ENCODE assay signal across 8 cellular contexts in genomic region chr1:154955718-154956513, GRCh38. TPM values are rescaled to one million over a fixed set of nuclear protein-coding genes. Genes with fewer than 3 reads are reported as not detected.
DNase-seq lines count a peak whose midpoint lies in the region; ATAC-seq and TF ChIP-seq lines count a peak whose summit lies in the region.

A gene with protein sequence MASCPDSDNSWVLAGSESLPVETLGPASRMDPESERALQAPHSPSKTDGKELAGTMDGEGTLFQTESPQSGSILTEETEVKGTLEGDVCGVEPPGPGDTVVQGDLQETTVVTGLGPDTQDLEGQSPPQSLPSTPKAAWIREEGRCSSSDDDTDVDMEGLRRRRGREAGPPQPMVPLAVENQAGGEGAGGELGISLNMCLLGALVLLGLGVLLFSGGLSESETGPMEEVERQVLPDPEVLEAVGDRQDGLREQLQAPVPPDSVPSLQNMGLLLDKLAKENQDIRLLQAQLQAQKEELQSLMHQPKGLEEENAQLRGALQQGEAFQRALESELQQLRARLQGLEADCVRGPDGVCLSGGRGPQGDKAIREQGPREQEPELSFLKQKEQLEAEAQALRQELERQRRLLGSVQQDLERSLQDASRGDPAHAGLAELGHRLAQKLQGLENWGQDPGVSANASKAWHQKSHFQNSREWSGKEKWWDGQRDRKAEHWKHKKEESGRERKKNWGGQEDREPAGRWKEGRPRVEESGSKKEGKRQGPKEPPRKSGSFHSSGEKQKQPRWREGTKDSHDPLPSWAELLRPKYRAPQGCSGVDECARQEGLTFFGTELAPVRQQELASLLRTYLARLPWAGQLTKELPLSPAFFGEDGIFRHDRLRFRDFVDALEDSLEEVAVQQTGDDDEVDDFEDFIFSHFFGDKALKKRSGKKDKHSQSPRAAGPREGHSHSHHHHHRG (minus strand): TSS chr1:154956099. CDS start chr1:154953721, 2,378 bp downstream.

- TF ChIP-seq CTCF in smooth muscle cell (IDR thresholded peaks at IDR 0.05; ENCODE audit: borderline replicate concordance, insufficient read depth, poor library complexity, severe bottlenecking) = peak; percentile 25

- peaks cover 24% of the 10 kb centered on the region for H3K79me2 ChIP-seq in smooth muscle cell (ENCODE audit: low read depth)

- no peaks in the 10 kb centered on the region for H3K36me3 ChIP-seq in smooth muscle cell (ENCODE audit: low read depth)

- ATAC-seq in GM18873 (IDR thresholded peaks at IDR 0.05; ENCODE audit: low FRiP score, unreplicated experiment) (peak; percentile 9), HG03439 (IDR thresholded peaks at IDR 0.05; ENCODE audit: unreplicated experiment) (peak; percentile 57)
- ATAC-seq in activated CD4-positive, CD25-positive, alpha-beta regulatory T cell treated with anti-CD3 and anti-CD28 coated beads, Interleukin-2, amount 50 U/mL, for 24 hours = peak; percentile 61 to 68

- H3K4me2 ChIP-seq in smooth muscle cell = peak within 1 kb of the TSS; percentile 89

- H3K9me3 ChIP-seq in smooth muscle cell (replicated peaks; ENCODE audit: low read depth) = no peaks in the 10 kb centered on the region

- H3K4me1 ChIP-seq in smooth muscle cell (ENCODE audit: low read depth) = peaks cover 23% of the 10 kb centered on the region

- WGBS in smooth muscle cell (ENCODE audit: low lambda C conversion rate) = under 1% methylated on average over 18 of the region's 18 CpGs

- peak within 1 kb of the TSS; percentile 81 for H3K9ac ChIP-seq in smooth muscle cell (ENCODE audit: low read depth)

- H3K27me3 ChIP-seq in smooth muscle cell (ENCODE audit: low read depth) = no peaks in the 10 kb centered on the region

- no peak within 1 kb of the TSS for H2AFZ ChIP-seq in smooth muscle cell (ENCODE audit: low read depth)

- H4K20me1 ChIP-seq in smooth muscle cell (ENCODE audit: low read depth) = peaks cover 26% of the 10 kb centered on the region

- H3K4me3 ChIP-seq in smooth muscle cell = peak within 1 kb of the TSS; percentile 55

- in situ Hi-C loops in ACHN (cut with HindIII; ENCODE audit: low pct_ligation_motif_present, low pct_unique_long_range_greater_than_20kb, low sequenced_read_pairs) = no loop called here

- peak within 1 kb of the TSS; percentile 91 for H3K27ac ChIP-seq in smooth muscle cell (ENCODE audit: low read depth)

- H3F3A ChIP-seq in smooth muscle cell (ENCODE audit: low read depth) = no peaks in the 10 kb centered on the region

- DNase-seq in ACHN (peak; percentile 93), NCI-H460 (ENCODE audit: extremely low read depth, low read depth) (peak; percentile 94), cerebellar cortex (ENCODE audit: low spot score) (peak; percentile 96), iris pigment epithelial cell (ENCODE audit: low read depth) (peak; percentile 87), smooth muscle cell (lab: John Stamatoyannopoulos, UW; ENCODE audit: unreplicated experiment) (peak; percentile 23)

RNA-seq across cellular contexts. Expression of the gene that starts here (rescaled TPM):
- 24.7 and 25.6 TPM in 2 replicates for total RNA-seq in NCI-H460 (2014; rRNA removed; shearing (Covaris generic))
- polyA plus RNA-seq in NCI-H460 (2014; cell fraction: nucleus; rRNA removed) = 23.4 and 23.6 TPM in 2 replicates
- 39.1 and 41.9 TPM in 2 replicates for total RNA-seq in smooth muscle cell
- 40.5 and 44.1 TPM in 2 replicates for polyA plus RNA-seq in smooth muscle cell

Comparison
In these comparisons a context has a peak if more than half of its experiments do, and no peak if none do; other contexts are left out.
1. Peak in every context shown above with its lines: DNase-seq, ATAC-seq, H3K4me3 ChIP-seq and H3K27ac ChIP-seq.
2. DNase-seq: peak in every context shown above with its lines; median percentile 96 in cerebellar cortex; 94 in NCI-H460; 93 in ACHN; 87 in iris pigment epithelial cell; 23 in smooth muscle cell.
3. ATAC-seq: peak in every context shown above with its lines; median percentile 64 in activated CD4-positive, CD25-positive, alpha-beta regulatory T cell treated with anti-CD3 and anti-CD28 coated beads, Interleukin-2, amount 50 U/mL, for 24 hours; 57 in HG03439; 9 in GM18873.